Comparison of ENCODE assay signal across 9 cellular contexts in genomic region chr16:1331712-1332617, GRCh38. TPM values are rescaled to one million over a fixed set of nuclear protein-coding genes. Genes with fewer than 3 reads are reported as not detected.
DNase-seq lines count a peak whose midpoint lies in the region; ATAC-seq and TF ChIP-seq lines count a peak whose summit lies in the region.
"Had no signal": no experiment of that assay in that cellular context is flagged by ENCODE, and none has a peak within 500 bp of the region (broad histone marks: within the 10 kb centered on the region; RNA-seq: fewer than 3 reads in every experiment).

No MANE protein-coding gene starts in this region.

- H3K9me3 Mint-ChIP-seq in type B pancreatic cell, result no peaks in the 10 kb centered on the region

- intact Hi-C loops in right lobe of liver (cut with DNase I), result no loop called here

- H3K27ac ChIP-seq in SJCRH30 (no peak overlapping the region), right lobe of liver (peak overlapping the region in 2 of 3 donors; percentile 37 to 46)
- H3K27ac ChIP-seq: uterus had no signal

- ATAC-seq in right lobe of liver, result peak; percentile 63 to 70 (median 70)

- no peaks in the 10 kb centered on the region for H3K4me1 Mint-ChIP-seq in type B pancreatic cell (ENCODE audit: unreplicated experiment)

- peak; percentile 43 for TF ChIP-seq POLR2A in right lobe of liver (IDR thresholded peaks at IDR 0.05)

- no peaks in the 10 kb centered on the region for H3K36me3 Mint-ChIP-seq in type B pancreatic cell

- H3K9me3 ChIP-seq in SJCRH30 (replicated peaks) (no peaks in the 10 kb centered on the region), right lobe of liver (no peaks in the 10 kb centered on the region)

- H3K4me3 ChIP-seq in SJCRH30 (peak overlapping the region; percentile 7), right lobe of liver (peak overlapping the region in 2 of 3 donors; percentile 11 to 39)

- DNase-seq in NOMO-1 treated with DMSO at 0.1 percent for 48 hours (lab: John Stamatoyannopoulos, UW; ENCODE audit: unreplicated experiment), result peak; percentile 35
- DNase-seq in NOMO-1 treated with dmso at 0.1 percent for 144 hours (lab: John Stamatoyannopoulos, UW; ENCODE audit: unreplicated experiment), result no peak
- DNase-seq in HT1080 (ENCODE audit: low read depth), result peak; percentile 51
- DNase-seq in SJCRH30, result peak; percentile 83 to 84
- DNase-seq in dermis blood vessel endothelial cell, result peak; percentile 73
- DNase-seq in right lobe of liver, result peak in 2 of 3 donors; percentile 65 to 77
- DNase-seq in type B pancreatic cell (ENCODE audit: extremely low spot score, unreplicated experiment), result no peak
- no peak for DNase-seq in NCI-H1694 treated with DMSO at 0.1 percent for 48 hours (lab: John Stamatoyannopoulos, UW)

- H3K27me3 Mint-ChIP-seq in type B pancreatic cell, result peaks cover 43% of the 10 kb centered on the region

- no peak for TF ChIP-seq CTCF in right lobe of liver (IDR thresholded peaks at IDR 0.05)
- TF ChIP-seq CTCF in type B pancreatic cell (conservative IDR thresholded peaks at IDR 0.05), result no peak

- H3K27me3 ChIP-seq in SJCRH30 (peaks cover 21% of the 10 kb centered on the region), right lobe of liver (peaks cover 0 to 8% of the 10 kb centered on the region in 2 donors)

- WGBS in right lobe of liver (ENCODE audit: insufficient coverage, low coverage, low lambda C conversion rate, missing lambda C conversion rate), result 6% methylated on average over 13 of the region's 34 CpGs

- H3K4me3 Mint-ChIP-seq in type B pancreatic cell, result peak overlapping the region; percentile 75

- H3K36me3 ChIP-seq in SJCRH30 (no peaks in the 10 kb centered on the region), right lobe of liver (no peaks in the 10 kb centered on the region)
- H3K36me3 ChIP-seq: uterus had no signal

- H3K27ac Mint-ChIP-seq in type B pancreatic cell, result peak overlapping the region; percentile 41

- peaks cover 13% of the 10 kb centered on the region for H3K4me1 ChIP-seq in SJCRH30
- peaks cover 0 to 24% (median 9%) of the 10 kb centered on the region in 4 donors for H3K4me1 ChIP-seq in right lobe of liver

RNA-seq across cellular contexts. Expression of gene BAIAP3, which starts 1.5 kb away (rescaled TPM):
- total RNA-seq in HT1080 (2014; rRNA removed; shearing (Covaris generic)), result 0.13 and 0.50 TPM in 2 replicates
- polyA plus RNA-seq in HT1080 (2015; cell fraction: cytosol; rRNA removed), result 0.59 and 2.9 TPM in 2 replicates
- polyA plus RNA-seq in HT1080 (2015; cell fraction: nucleus; rRNA removed), result 4.9 and 5.0 TPM in 2 replicates
- total RNA-seq in SJCRH30 (2014; rRNA removed; shearing (Covaris generic)), result 0.13 and 0.34 TPM in 2 replicates
- 1.3 and 1.4 TPM in 2 replicates for total RNA-seq in dermis blood vessel endothelial cell
- 1 to 10 TPM; 5.4 to 7.6 (median 5.8) TPM for total RNA-seq in right lobe of liver
- total RNA-seq in type B pancreatic cell (ENCODE audit: low replicate concordance), result 5.0 and 6.9 TPM in 2 replicates

RNA-seq across cellular contexts. Expression of gene TSR3, which starts 19.7 kb away (rescaled TPM):
- 103 and 109 TPM in 2 replicates for total RNA-seq in HT1080 (2014; rRNA removed; shearing (Covaris generic))
- polyA plus RNA-seq in HT1080 (2015; cell fraction: cytosol; rRNA removed), result 75.2 and 81.5 TPM in 2 replicates
- 32.7 and 38.3 TPM in 2 replicates for polyA plus RNA-seq in HT1080 (2015; cell fraction: nucleus; rRNA removed)
- total RNA-seq in SJCRH30 (2014; rRNA removed; shearing (Covaris generic)), result 48.3 and 50.5 TPM in 2 replicates
- total RNA-seq in dermis blood vessel endothelial cell, result 75.9 and 97.2 TPM in 2 replicates
- total RNA-seq in right lobe of liver, result 10 to 100 TPM; 20.7 to 66.5 (median 24.5) TPM
- total RNA-seq in type B pancreatic cell (ENCODE audit: low replicate concordance), result 53.1 and 54.0 TPM in 2 replicates

RNA-seq across cellular contexts. Expression of gene GNPTG, which starts 19.8 kb away (rescaled TPM):
- total RNA-seq in HT1080 (2014; rRNA removed; shearing (Covaris generic)), result 38.2 and 38.9 TPM in 2 replicates
- polyA plus RNA-seq in HT1080 (2015; cell fraction: cytosol; rRNA removed), result 32.2 and 45.9 TPM in 2 replicates
- 43.5 and 49.4 TPM in 2 replicates for polyA plus RNA-seq in HT1080 (2015; cell fraction: nucleus; rRNA removed)
- total RNA-seq in SJCRH30 (2014; rRNA removed; shearing (Covaris generic)), result 15.5 and 16.0 TPM in 2 replicates
- total RNA-seq in dermis blood vessel endothelial cell (40.3 and 49.9 TPM in 2 replicates), right lobe of liver (10 to 100 TPM; 44.3 to 72.8 (median 63.0) TPM), type B pancreatic cell (ENCODE audit: low replicate concordance) (55.6 and 68.5 TPM in 2 replicates)

RNA-seq across cellular contexts. Expression of gene UBE2I, which starts 22.5 kb away (rescaled TPM):
- total RNA-seq in HT1080 (2014; rRNA removed; shearing (Covaris generic)), result 73.1 and 121 TPM in 2 replicates
- polyA plus RNA-seq in HT1080 (2015; cell fraction: cytosol; rRNA removed), result 146 and 155 TPM in 2 replicates
- 88.3 and 125 TPM in 2 replicates for polyA plus RNA-seq in HT1080 (2015; cell fraction: nucleus; rRNA removed)
- 163 and 181 TPM in 2 replicates for total RNA-seq in SJCRH30 (2014; rRNA removed; shearing (Covaris generic))
- total RNA-seq in dermis blood vessel endothelial cell (58.7 and 77.9 TPM in 2 replicates), right lobe of liver (10 to 100 TPM; 25.0 to 48.0 (median 39.3) TPM), type B pancreatic cell (ENCODE audit: low replicate concordance) (157 and 170 TPM in 2 replicates)

Comparison
In these comparisons a context has a peak if more than half of its experiments do, and no peak if none do; other contexts are left out.
1. DNase-seq: peak in NOMO-1 treated with DMSO at 0.1 percent for 48 hours (single experiment), HT1080 (single experiment), SJCRH30 (2 of 2), dermis blood vessel endothelial cell (single experiment) and right lobe of liver (2 of 3); none in NOMO-1 treated with dmso at 0.1 percent for 144 hours (single experiment), type B pancreatic cell (single experiment) and NCI-H1694 treated with DMSO at 0.1 percent for 48 hours (single experiment).